Comparison of ENCODE assay signal across 2 cellular contexts in genomic region chr7:72927791-72928190, GRCh38. TPM values are rescaled to one million over a fixed set of nuclear protein-coding genes. Genes with fewer than 3 reads are reported as not detected.
"Had no signal": no experiment of that assay in that cellular context is flagged by ENCODE, and none has a peak within 500 bp of the region (broad histone marks: within the 10 kb centered on the region; RNA-seq: fewer than 3 reads in every experiment).

No MANE protein-coding gene starts in this region.

RNA-seq across cellular contexts. Expression of gene TRIM74, which starts 41.5 kb away (rescaled TPM):
- total RNA-seq: activated CD8-positive, alpha-beta T cell treated with anti-CD3 and anti-CD28 coated beads for 36 hours; ascending aorta had no signal
